In genomic region chr2:134386321-134386720, GRCh38 we compare ENCODE assay signal across 26 cellular contexts.
"Had no signal": no experiment of that assay in that cellular context is flagged by ENCODE, and none has a peak within 500 bp of the region (broad histone marks: within the 10 kb centered on the region; RNA-seq: fewer than 3 reads in every experiment).

No MANE protein-coding gene starts in this region.

- H3K27me3 ChIP-seq: dorsolateral prefrontal cortex, ovary, sigmoid colon, transverse colon, vagina had no signal

- H3K27ac ChIP-seq: dorsolateral prefrontal cortex, lower lobe of right lung, ovary, psoas muscle, sigmoid colon, skin epidermis, thoracic aorta, transverse colon, vagina had no signal

- H3K36me3 Mint-ChIP-seq: mesothelial cell of epicardium had no signal

- H3K4me3 ChIP-seq: dorsolateral prefrontal cortex, lower lobe of right lung, mucosa of descending colon, ovary, psoas muscle, sigmoid colon, skin epidermis, thoracic aorta, transverse colon, vagina had no signal

- H3K27ac Mint-ChIP-seq: mesothelial cell of epicardium; nephron progenitor cell; stimulated activated naive B cell treated with anti-CD40 and anti-IgM and Interleukin-4, amounts not matched to agents 10 μg/mL and 1 μg/mL and 100 μg/mL, for 72 hours; stimulated activated naive CD8-positive, alpha-beta T cell treated with anti-CD3 and anti-CD28 coated beads, Interleukin-15, Interleukin-2, amounts not matched to agents 100 ng/mL and 50 ng/mL, for 24 hours had no signal

- FAIRE-seq: colon, frontal cortex, keratinocyte had no signal

- H3K36me3 ChIP-seq: lower lobe of right lung, ovary, sigmoid colon, thoracic aorta, transverse colon, vagina had no signal

- H3K4me3 Mint-ChIP-seq: mesothelial cell of epicardium; naive thymus-derived CD8-positive, alpha-beta T cell; nephron progenitor cell; stimulated activated naive B cell treated with anti-CD40 and anti-IgM and Interleukin-4, amounts not matched to agents 10 μg/mL and 1 μg/mL and 100 μg/mL, for 72 hours; stimulated activated naive CD8-positive, alpha-beta T cell treated with anti-CD3 and anti-CD28 coated beads, Interleukin-15, Interleukin-2, amounts not matched to agents 100 ng/mL and 50 ng/mL, for 24 hours had no signal

- H3K4me1 Mint-ChIP-seq: mesothelial cell of epicardium, nephron progenitor cell had no signal

- H3K4me1 ChIP-seq: lower lobe of right lung, psoas muscle, sigmoid colon, vagina had no signal

- ATAC-seq: left ventricle myocardium superior; lower lobe of right lung; mucosa of descending colon; naive thymus-derived CD8-positive, alpha-beta T cell; psoas muscle; right cardiac atrium; stimulated activated naive B cell treated with anti-CD40 and anti-IgM and Interleukin-4, amounts not matched to agents 10 μg/mL and 1 μg/mL and 100 μg/mL, for 72 hours had no signal

- H3K9me3 Mint-ChIP-seq: mesothelial cell of epicardium; naive thymus-derived CD8-positive, alpha-beta T cell; nephron progenitor cell; stimulated activated naive B cell treated with anti-CD40 and anti-IgM and Interleukin-4, amounts not matched to agents 10 μg/mL and 1 μg/mL and 100 μg/mL, for 72 hours; stimulated activated naive CD8-positive, alpha-beta T cell treated with anti-CD3 and anti-CD28 coated beads, Interleukin-15, Interleukin-2, amounts not matched to agents 100 ng/mL and 50 ng/mL, for 24 hours had no signal

- H3K9me3 ChIP-seq: lower lobe of right lung, mucosa of descending colon, ovary, psoas muscle, sigmoid colon, thoracic aorta, transverse colon, vagina had no signal

- DNase-seq: dorsolateral prefrontal cortex; effector CD4-positive, alpha-beta T cell; head of caudate nucleus; left ventricle myocardium superior; lower lobe of right lung; mucosa of descending colon; naive thymus-derived CD8-positive, alpha-beta T cell; nephron progenitor cell; occipital lobe; ovary; posterior cingulate gyrus; psoas muscle; right cardiac atrium; sigmoid colon; stimulated activated CD4-positive, alpha-beta T cell treated with anti-CD3 and anti-CD28 coated beads, Interleukin-15, amount 100 ng/mL, for 24 hours; stimulated activated CD4-positive, alpha-beta T cell treated with anti-CD3 and anti-CD28 coated beads, Interleukin-2, amount 100 ng/mL, for 48 hours; stimulated activated naive B cell treated with anti-CD40 and anti-IgM and Interleukin-4, amounts not matched to agents 10 μg/mL and 1 μg/mL and 100 μg/mL, for 72 hours; transverse colon had no signal

- H3K27me3 Mint-ChIP-seq: naive thymus-derived CD8-positive, alpha-beta T cell; stimulated activated naive B cell treated with anti-CD40 and anti-IgM and Interleukin-4, amounts not matched to agents 10 μg/mL and 1 μg/mL and 100 μg/mL, for 72 hours; stimulated activated naive CD8-positive, alpha-beta T cell treated with anti-CD3 and anti-CD28 coated beads, Interleukin-15, Interleukin-2, amounts not matched to agents 100 ng/mL and 50 ng/mL, for 24 hours had no signal
